ENCODE assay signal across 19 cellular contexts in the genomic region with DNA sequence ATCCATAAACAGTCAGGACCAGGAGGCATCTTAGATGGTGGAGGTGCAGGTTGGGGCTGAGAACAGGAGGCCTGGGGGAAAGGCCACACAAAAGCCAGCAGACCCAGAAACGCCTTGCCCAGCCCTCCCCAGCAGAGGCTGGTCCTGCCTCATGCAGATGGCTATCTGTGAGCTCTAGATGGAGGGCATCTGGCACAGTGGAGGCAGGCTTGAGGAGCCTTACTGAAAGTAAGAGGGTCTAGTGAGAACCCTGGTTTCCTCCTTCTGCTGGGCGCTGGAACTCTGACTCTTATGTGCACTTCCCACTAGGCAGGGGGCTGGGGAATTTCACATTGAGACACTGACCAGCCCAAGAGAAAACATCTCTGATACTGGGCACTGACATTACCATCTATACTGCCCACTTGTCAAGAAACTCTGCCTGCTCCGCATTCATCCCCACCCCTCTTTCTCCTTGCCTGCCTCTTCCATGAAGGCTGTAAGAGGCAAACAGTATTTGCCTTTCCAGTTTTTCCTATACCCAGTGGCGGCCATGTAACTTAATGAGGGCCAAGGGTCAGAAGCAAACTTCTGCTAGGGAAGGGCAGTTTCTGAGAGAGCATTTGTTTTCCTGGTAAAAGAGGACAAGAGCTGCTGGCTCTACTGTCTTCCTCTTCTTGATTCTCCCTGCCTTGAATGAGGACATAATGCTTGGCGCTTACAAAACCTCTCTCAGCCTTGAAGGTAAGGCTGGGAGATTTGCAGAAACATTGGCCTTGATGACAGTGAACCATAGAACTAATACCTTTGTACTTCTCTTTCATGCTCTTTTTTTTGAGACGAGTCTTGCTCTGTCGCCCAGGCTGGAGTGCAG. TPM values are rescaled to one million over a fixed set of nuclear protein-coding genes. Genes with fewer than 3 reads are reported as not detected.
A peak's percentile ranks its signal among the peaks of the same experiment; 100 is the strongest.
DNase-seq lines count a peak whose midpoint lies in the region; ATAC-seq, FAIRE-seq and TF ChIP-seq lines count a peak whose summit lies in the region.
"Had no signal": no experiment of that assay in that cellular context is flagged by ENCODE, and none has a peak within 500 bp of the region (broad histone marks: within the 10 kb centered on the region; RNA-seq: fewer than 3 reads in every experiment).

No MANE protein-coding gene starts in this region.

- TF ChIP-seq RAD21 in H1 (IDR thresholded peaks at IDR 0.05 in 1 of 2, conservative IDR thresholded peaks at IDR 0.05 in 1 of 2; ENCODE audit: low read depth in 2 of 2, low read length in 2 of 2): no peak

- peak; percentile 45 for ATAC-seq in mucosa of descending colon
- ATAC-seq: Right ventricle myocardium inferior had no signal

- TF ChIP-seq CTCF in H1 (IDR thresholded peaks at IDR 0.05; ENCODE audit: control extremely low read depth in 1 of 3, insufficient read depth in 1 of 3, low read depth in 1 of 3, low read length in 3 of 3) (no peak), mucosa of descending colon (IDR thresholded peaks at IDR 0.05) (no peak), chondrocyte (IDR thresholded peaks at IDR 0.05) (no peak)

- no peak overlapping the region for H3K4me3 Mint-ChIP-seq in T-helper 2 cell treated with Interferon-gamma antibody and Interleukin-4, amounts not matched to agents 5 μg/mL and 100 μg/mL, for 36 hours
- no peak overlapping the region for H3K4me3 Mint-ChIP-seq in chondrocyte (ENCODE audit: unreplicated experiment)
- H3K4me3 Mint-ChIP-seq: CD14-positive monocyte had no signal

- H2BK5ac ChIP-seq in H1 (ENCODE audit: low read depth, low read length): no peak overlapping the region

- H3K4me1 ChIP-seq in H1 (replicated peaks in 1 of 4; ENCODE audit: control insufficient read depth in 3 of 4, insufficient read depth in 4 of 4, low read length in 3 of 4) (peaks cover 0 to 17% (median 7%) of the 10 kb centered on the region in 4 experiments; a peak in 6 of 7 replicates), mucosa of descending colon (ENCODE audit: low read depth) (peaks cover 3% of the 10 kb centered on the region)

- no peak overlapping the region for H4K5ac ChIP-seq in H1 (ENCODE audit: insufficient read length, low read depth, low read length)

- no peaks in the 10 kb centered on the region for H3K79me2 ChIP-seq in H1 (ENCODE audit: control insufficient read depth in 1 of 2, insufficient read depth in 2 of 2, low read length in 2 of 2)

- H3K9ac ChIP-seq in H1 (replicated peaks in 1 of 4; ENCODE audit: extremely low read depth in 1 of 4, low read depth in 3 of 4, low read length in 3 of 4): no peak overlapping the region

- H3K4me1 Mint-ChIP-seq in T-helper 2 cell treated with Interferon-gamma antibody and Interleukin-4, amounts not matched to agents 5 μg/mL and 100 μg/mL, for 36 hours (ENCODE audit: low read depth): peaks cover 5% of the 10 kb centered on the region
- H3K4me1 Mint-ChIP-seq in chondrocyte (ENCODE audit: low read depth): peaks cover 3% of the 10 kb centered on the region

- H4K91ac ChIP-seq in H1 (replicated peaks; ENCODE audit: insufficient read length, low read length): no peak overlapping the region

- peaks cover 8% of the 10 kb centered on the region; the same call in 1 of the 2 replicates for H3K23me2 ChIP-seq in H1 (ENCODE audit: low read depth, low read length)

- TF ChIP-seq EP300 in H1 (IDR thresholded peaks at IDR 0.05; ENCODE audit: borderline replicate concordance in 1 of 2, low read depth in 2 of 2, low read length in 2 of 2): no peak

- no peak overlapping the region for H3K27ac Mint-ChIP-seq in T-helper 2 cell treated with Interferon-gamma antibody and Interleukin-4, amounts not matched to agents 5 μg/mL and 100 μg/mL, for 36 hours
- no peak overlapping the region for H3K27ac Mint-ChIP-seq in chondrocyte (ENCODE audit: unreplicated experiment)
- H3K27ac Mint-ChIP-seq: CD14-positive monocyte had no signal

- no peak overlapping the region for H2AK5ac ChIP-seq in H1 (ENCODE audit: low read depth, low read length)

- H3K4me3 ChIP-seq in H1 (ENCODE audit: extremely low read depth in 1 of 4, insufficient read depth in 2 of 4, low read depth in 3 of 4, low read length in 4 of 4) (no peak overlapping the region), mucosa of descending colon (no peak overlapping the region)

- H4K20me1 ChIP-seq in H1 (replicated peaks in 1 of 2; ENCODE audit: control insufficient read depth in 1 of 2, insufficient read depth in 2 of 2, low read length in 2 of 2): peaks cover 0 to 5% of the 10 kb centered on the region in 2 experiments

- H2BK120ac ChIP-seq in H1 (replicated peaks; ENCODE audit: low read depth, low read length): no peak overlapping the region

- H3K27ac ChIP-seq in H1 (ENCODE audit: low read depth, low read length): no peak overlapping the region

- H3K36me3 ChIP-seq in H1 (ENCODE audit: control insufficient read depth in 2 of 4, insufficient read depth in 4 of 4, low read length in 3 of 4): no peaks in the 10 kb centered on the region
- no peaks in the 10 kb centered on the region for H3K36me3 ChIP-seq in mucosa of descending colon (ENCODE audit: low read depth)

- peaks cover 0 to 31% (median 17%) of the 10 kb centered on the region in 4 experiments; a peak in 6 of 7 replicates for H3K27me3 ChIP-seq in H1 (replicated peaks in 1 of 4; ENCODE audit: control insufficient read depth in 3 of 4, extremely low read depth in 1 of 4, insufficient read depth in 3 of 4, low read length in 3 of 4)

- no peak for FAIRE-seq in H1 (lab: Jason Lieb, UNC)
- FAIRE-seq: A204.1, D721Med, HTR-8/SVneo had no signal

- no peak overlapping the region for H3K56ac ChIP-seq in H1 (replicated peaks; ENCODE audit: insufficient read length, low read depth, low read length)

- H2BK12ac ChIP-seq in H1 (ENCODE audit: low read depth, low read length): 0 out of 2 replicates have a peak overlapping the region, but pooled peaks have one; percentile 14

- H3K18ac ChIP-seq in H1 (ENCODE audit: extremely low read depth, low read length): no peak overlapping the region

- intact Hi-C loops in mucosa of descending colon (cut with DNase I, micrococcal nuclease): loop anchor here (5.0 to 10.0 kb wide), 2 partner anchors 129 to 132 kb away; no protein-coding TSS in a partner anchor

- CTCF ChIA-PET in H1 (lab: Charles Lee; ENCODE audit: partially characterized antibody): interaction anchor here (0.7 to 14.0 kb wide), 17 partner anchors 16 to 346 kb away, joined by 3 to 506 read pairs (median 8); a partner anchor contains a TSS

- H3K36me3 Mint-ChIP-seq in T-helper 2 cell treated with Interferon-gamma antibody and Interleukin-4, amounts not matched to agents 5 μg/mL and 100 μg/mL, for 36 hours (ENCODE audit: low read depth): no peaks in the 10 kb centered on the region
- peaks cover 2% of the 10 kb centered on the region for H3K36me3 Mint-ChIP-seq in chondrocyte (ENCODE audit: low read depth)
- H3K36me3 Mint-ChIP-seq: CD14-positive monocyte had no signal

- H3K9me3 Mint-ChIP-seq in T-helper 2 cell treated with Interferon-gamma antibody and Interleukin-4, amounts not matched to agents 5 μg/mL and 100 μg/mL, for 36 hours: no peaks in the 10 kb centered on the region
- peaks cover 4% of the 10 kb centered on the region for H3K9me3 Mint-ChIP-seq in chondrocyte (ENCODE audit: low read depth)

- TF ChIP-seq POLR2A in H1 (IDR thresholded peaks at IDR 0.05; ENCODE audit: control extremely low read depth in 1 of 2, low read depth in 2 of 2, low read length in 2 of 2): no peak

- H2BK20ac ChIP-seq in H1 (ENCODE audit: low read length): no peak overlapping the region

- H2AFZ ChIP-seq in H1 (ENCODE audit: low read length): no peak overlapping the region

- no peaks in the 10 kb centered on the region for H3K9me3 ChIP-seq in H1 (ENCODE audit: insufficient read depth in 2 of 2, low read depth in 1 of 2, low read length in 1 of 2)
- no peaks in the 10 kb centered on the region for H3K9me3 ChIP-seq in mucosa of descending colon

- H3K27me3 Mint-ChIP-seq in T-helper 2 cell treated with Interferon-gamma antibody and Interleukin-4, amounts not matched to agents 5 μg/mL and 100 μg/mL, for 36 hours (ENCODE audit: low read depth): peaks cover 33% of the 10 kb centered on the region
- peaks cover 55% of the 10 kb centered on the region for H3K27me3 Mint-ChIP-seq in chondrocyte (ENCODE audit: low read depth)

- H4K8ac ChIP-seq in H1 (ENCODE audit: extremely low read depth, insufficient read depth, low read length): no peak overlapping the region; the same call in 1 of the 2 replicates

- no peak overlapping the region for H3K14ac ChIP-seq in H1 (ENCODE audit: insufficient read length)

- no peak overlapping the region for H2BK15ac ChIP-seq in H1 (ENCODE audit: low read length)

- no peak overlapping the region for H3K4ac ChIP-seq in H1 (replicated peaks; ENCODE audit: insufficient read length, low read depth, low read length)

- peak; percentile 1 for DNase-seq in T-helper 2 cell treated with Interferon-gamma antibody and Interleukin-4, amounts not matched to agents 5 μg/mL and 100 μg/mL, for 36 hours (ENCODE audit: low spot score)
- DNase-seq in T-helper 2 cell: no peak
- no peak for DNase-seq in H1 (ENCODE audit: low read depth in 1 of 2, low spot score in 2 of 2)
- DNase-seq in mucosa of descending colon: peak in 1 of 3 donors; percentile 55
- DNase-seq in chondrocyte (ENCODE audit: low spot score): no peak
- DNase-seq in NCI-H2081 (lab: John Stamatoyannopoulos, UW): no peak
- DNase-seq in NCI-H2029 (lab: John Stamatoyannopoulos, UW): no peak
- DNase-seq: DMS53, GDM1, KG1, NCI-H1092, NCI-H1436 treated with DMSO at 0.1 percent for 48 hours, NCI-H2081 treated with DMSO at 0.1 percent for 48 hours, NCI-H446 had no signal

- WGBS in H1 (ENCODE audit: extremely low coverage in 1 of 2, insufficient coverage in 1 of 2, insufficient read length in 1 of 2, insufficient replicate concordance in 2 of 2, low coverage in 1 of 2, low lambda C conversion rate in 2 of 2, missing lambda C conversion rate in 1 of 2), 2 experiments: 91% methylated on average over 7 of the region's 7 CpGs; no CpG with 5 or more reads in 1 of the 2 experiments

- POLR2A ChIA-PET in H1 (lab: Charles Lee; ENCODE audit: partially characterized antibody): no interaction called here

- H3K79me1 ChIP-seq in H1 (ENCODE audit: low read depth, low read length): no peaks in the 10 kb centered on the region

- no peak overlapping the region for H3K23ac ChIP-seq in H1 (ENCODE audit: insufficient read length)

- H3K4me2 ChIP-seq in H1 (ENCODE audit: insufficient read depth in 1 of 2, low read depth in 2 of 2, low read length in 2 of 2): no peak overlapping the region

RNA-seq across cellular contexts. Expression of a gene that starts 4.4 kb away (rescaled TPM):
- 11.4 and 16.5 TPM in 2 replicates for total RNA-seq in H1 (2021; fragmentation: NEBNext Ultra II Directional; extraction: Animal tissue kit (Norgen Biotek cat#: 25700))
- 4.8 and 6.8 TPM in 2 replicates for polyA plus RNA-seq in H1 (2011; rRNA removed)
- 4.0 TPM for polyA plus RNA-seq in H1 (2011; cell fraction: cytosol; rRNA removed)
- polyA plus RNA-seq in H1 (2011; cell fraction: nucleus; rRNA removed): 14.7 TPM
- 4.1 to 5.5 TPM (median 4.6 TPM) in 4 replicates for polyA plus RNA-seq in H1 (2012, experiment 1 of 2)
- 2.6 TPM for polyA plus RNA-seq in H1 (2012, experiment 2 of 2)
- 5.3 TPM for polyA plus RNA-seq in H1 (2013, experiment 1 of 2)
- 5.8 TPM for polyA plus RNA-seq in H1 (2013, experiment 2 of 2)
- 12.6 and 14.0 TPM in 2 replicates for polyA minus RNA-seq in H1 (2011; rRNA and poly(A)+ RNA removed)
- 5.4 TPM for polyA minus RNA-seq in H1 (2011; cell fraction: cytosol; rRNA and poly(A)+ RNA removed)
- 14.3 TPM for polyA minus RNA-seq in H1 (2011; cell fraction: nucleus; rRNA and poly(A)+ RNA removed)
- 1 to 10 TPM in 1 of 3 donors, under 1 TPM in 2; 0.31 to 1.3 (median 0.32) TPM for total RNA-seq in mucosa of descending colon
- total RNA-seq in chondrocyte: 0.21 to 0.25 TPM (median 0.24 TPM) in 3 replicates
- polyA plus RNA-seq: CD14-positive monocyte had no signal
